In genomic region chr6:452301-453067, GRCh38 we compare ENCODE assay signal across 12 cellular contexts.
A peak's percentile ranks its signal among the peaks of the same experiment; 100 is the strongest.
DNase-seq lines count a peak whose midpoint lies in the region; ATAC-seq, FAIRE-seq and TF ChIP-seq lines count a peak whose summit lies in the region.
"Had no signal": no experiment of that assay in that cellular context is flagged by ENCODE, and none has a peak within 500 bp of the region (broad histone marks: within the 10 kb centered on the region; RNA-seq: fewer than 3 reads in every experiment).

No MANE protein-coding gene starts in this region.

- no peak overlapping the region for H3K9ac ChIP-seq in HepG2 (ENCODE audit: insufficient read depth, low read depth, low read length)

- TF ChIP-seq POLR2A in HepG2 (IDR thresholded peaks at IDR 0.05; ENCODE audit: insufficient read depth in 1 of 2, low read depth in 2 of 2, low read length in 2 of 2) (no peak), right lobe of liver (IDR thresholded peaks at IDR 0.05) (no peak), vagina (IDR thresholded peaks at IDR 0.05) (no peak)

- intact Hi-C loops in HepG2 (cut with micrococcal nuclease; ENCODE audit: unreplicated experiment) (no loop called here), right lobe of liver (cut with DNase I) (no loop called here), vagina (cut with DNase I) (no loop called here)

- H3K36me3 ChIP-seq in HepG2 (replicated peaks in 1 of 2; ENCODE audit: control insufficient read depth in 1 of 2, insufficient read depth in 2 of 2, low read length in 2 of 2) (no peaks in the 10 kb centered on the region), right lobe of liver (no peaks in the 10 kb centered on the region), vagina (no peaks in the 10 kb centered on the region)

- H3K4me3 ChIP-seq in HepG2 (replicated peaks in 1 of 3; ENCODE audit: insufficient read depth in 1 of 3, low read depth in 2 of 3, low read length in 3 of 3) (no peak overlapping the region), right lobe of liver (no peak overlapping the region), vagina (no peak overlapping the region)

- TF ChIP-seq EP300 in HepG2 (IDR thresholded peaks at IDR 0.05; ENCODE audit: low read depth in 2 of 2, low read length in 2 of 2) (no peak), HepG2 (CRISPR knock-in tag; IDR thresholded peaks at IDR 0.05; ENCODE audit: borderline replicate concordance) (no peak)

- no peak for ATAC-seq in HepG2
- no peak for ATAC-seq in right lobe of liver

- in situ Hi-C loops in HepG2 (cut with HindIII; ENCODE audit: extremely low pct_ligation_motif_present, low pct_unique_long_range_greater_than_20kb) (no loop called here), SK-MEL-5 (cut with HindIII; ENCODE audit: low pct_unique_long_range_greater_than_20kb, low sequenced_read_pairs) (no loop called here), G401 (cut with HindIII; ENCODE audit: low sequenced_read_pairs) (no loop called here), KBM-7 (cut with MboI; ENCODE audit: low pct_unique_long_range_greater_than_20kb, low sequenced_read_pairs) (no loop called here)

- no peaks in the 10 kb centered on the region for H3K9me3 ChIP-seq in HepG2 (ENCODE audit: low read length)
- no peaks in the 10 kb centered on the region for H3K9me3 ChIP-seq in right lobe of liver
- no peaks in the 10 kb centered on the region for H3K9me3 ChIP-seq in vagina

- no peak overlapping the region for H2AFZ ChIP-seq in HepG2 (ENCODE audit: low read length)

- FAIRE-seq in HepG2 (lab: Jason Lieb, UNC): no peak

- TF ChIP-seq CTCF in HepG2 (CRISPR knock-in tag; IDR thresholded peaks at IDR 0.05): no peak
- no peak for TF ChIP-seq CTCF in right lobe of liver (IDR thresholded peaks at IDR 0.05)
- no peak for TF ChIP-seq CTCF in vagina (IDR thresholded peaks at IDR 0.05)

- CTCF ChIA-PET in HepG2 (lab: Yijun Ruan, JAX; ENCODE audit: low intra/inter-chr PET ratio, low total read pairs): no interaction called here

- no peak overlapping the region for H3K4me2 ChIP-seq in HepG2 (ENCODE audit: low read depth, low read length)

- TF ChIP-seq RAD21 in HepG2 (CRISPR knock-in tag; IDR thresholded peaks at IDR 0.05): no peak

- POLR2A ChIA-PET in HepG2 (lab: Yijun Ruan, JAX): no interaction called here

- H3K79me2 ChIP-seq in HepG2 (ENCODE audit: insufficient read depth, low read length): no peaks in the 10 kb centered on the region

- H4K20me1 ChIP-seq in HepG2 (ENCODE audit: insufficient read depth, low read length): no peaks in the 10 kb centered on the region; the same call in 1 of the 2 replicates

- no TSS peak for BruUV-seq in HepG2 (replicated peaks; lab: Mats Ljungman, UMichigan)

- WGBS in HepG2 (ENCODE audit: low lambda C conversion rate): 19% methylated on average over 9 of the region's 9 CpGs
- WGBS in right lobe of liver (ENCODE audit: insufficient coverage, low coverage, low lambda C conversion rate, missing lambda C conversion rate): 73% methylated on average over 3 of the region's 9 CpGs

- H3K27ac ChIP-seq in HepG2 (ENCODE audit: extremely low read length, insufficient read depth, low read length) (no peak overlapping the region), right lobe of liver (no peak overlapping the region), vagina (peak overlapping the region; percentile 47)
- H3K27ac ChIP-seq: epithelial cell of prostate had no signal

- H3K4me1 ChIP-seq in HepG2 (ENCODE audit: insufficient read depth, low read length): no peaks in the 10 kb centered on the region
- no peaks in the 10 kb centered on the region for H3K4me1 ChIP-seq in right lobe of liver
- H3K4me1 ChIP-seq in vagina: peaks cover 13% of the 10 kb centered on the region

- no peak for DNase-seq in HepG2 (ENCODE audit: low spot score)
- no peak for DNase-seq in right lobe of liver
- peak; percentile 26 for DNase-seq in SK-MEL-5 (ENCODE audit: low read depth, low spot score)
- DNase-seq in myocyte (ENCODE audit: low read depth): peak; percentile 43
- DNase-seq in vagina (ENCODE audit: extremely low spot score in 2 of 2): no peak
- DNase-seq in G401 (ENCODE audit: low spot score): no peak
- DNase-seq in dermis blood vessel endothelial cell: no peak
- DNase-seq in KBM-7: no peak
- DNase-seq: activated B cell treated with CpG ODN at 0.5 μM for 24 hours; activated naive CD4-positive, alpha-beta T cell; kidney glomerular epithelial cell had no signal

- peaks cover 6 to 61% of the 10 kb centered on the region in 2 experiments; a peak in 4 of 5 replicates for H3K27me3 ChIP-seq in HepG2 (ENCODE audit: control insufficient read depth in 1 of 2, insufficient read depth in 2 of 2, low read length in 2 of 2)
- no peaks in the 10 kb centered on the region for H3K27me3 ChIP-seq in right lobe of liver
- H3K27me3 ChIP-seq in vagina: no peaks in the 10 kb centered on the region

TF ChIP-seq in HepG2, 621 proteins besides CTCF, POLR2A, EP300 and RAD21:
- TF ChIP-seq ZBTB2 (CRISPR knock-in tag; IDR thresholded peaks at IDR 0.05; ENCODE audit: low read depth): no peak
- 0 out of 2 replicates have a peak, but pooled peaks have one; percentile 6 for TF ChIP-seq CEBPB (IDR thresholded peaks at IDR 0.05; ENCODE audit: borderline replicate concordance, low read depth, low read length)
- no peak for TF ChIP-seq RBM39 (IDR thresholded peaks at IDR 0.05; ENCODE audit: low read depth, low read length, poor library complexity, severe bottlenecking)
- no peak for TF ChIP-seq ZNF143 (CRISPR knock-in tag; IDR thresholded peaks at IDR 0.05)
- no peak for TF ChIP-seq RARG (CRISPR knock-in tag; IDR thresholded peaks at IDR 0.05; ENCODE audit: low read depth)
- TF ChIP-seq ZNF292 (CRISPR knock-in tag; IDR thresholded peaks at IDR 0.05; ENCODE audit: borderline replicate concordance, low read depth): no peak
- no peak for TF ChIP-seq THAP11 (CRISPR knock-in tag; IDR thresholded peaks at IDR 0.05)
- no peak for TF ChIP-seq ZNF878 (CRISPR knock-in tag; IDR thresholded peaks at IDR 0.05)
- TF ChIP-seq, protein P1, sequence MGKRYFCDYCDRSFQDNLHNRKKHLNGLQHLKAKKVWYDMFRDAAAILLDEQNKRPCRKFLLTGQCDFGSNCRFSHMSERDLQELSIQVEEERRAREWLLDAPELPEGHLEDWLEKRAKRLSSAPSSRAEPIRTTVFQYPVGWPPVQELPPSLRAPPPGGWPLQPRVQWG (CRISPR knock-in tag; IDR thresholded peaks at IDR 0.05; ENCODE audit: borderline replicate concordance, low read depth): no peak

Comparison
In these comparisons a context has a peak if more than half of its experiments do, and no peak if none do; other contexts are left out.
1. DNase-seq: peak in SK-MEL-5 (single experiment) and myocyte (single experiment); none in HepG2 (single experiment), right lobe of liver (0 of 3), vagina (0 of 2), G401 (single experiment), dermis blood vessel endothelial cell (single experiment) and KBM-7 (single experiment).